13 cellular contexts compared by ENCODE assay signal in the genomic region with DNA sequence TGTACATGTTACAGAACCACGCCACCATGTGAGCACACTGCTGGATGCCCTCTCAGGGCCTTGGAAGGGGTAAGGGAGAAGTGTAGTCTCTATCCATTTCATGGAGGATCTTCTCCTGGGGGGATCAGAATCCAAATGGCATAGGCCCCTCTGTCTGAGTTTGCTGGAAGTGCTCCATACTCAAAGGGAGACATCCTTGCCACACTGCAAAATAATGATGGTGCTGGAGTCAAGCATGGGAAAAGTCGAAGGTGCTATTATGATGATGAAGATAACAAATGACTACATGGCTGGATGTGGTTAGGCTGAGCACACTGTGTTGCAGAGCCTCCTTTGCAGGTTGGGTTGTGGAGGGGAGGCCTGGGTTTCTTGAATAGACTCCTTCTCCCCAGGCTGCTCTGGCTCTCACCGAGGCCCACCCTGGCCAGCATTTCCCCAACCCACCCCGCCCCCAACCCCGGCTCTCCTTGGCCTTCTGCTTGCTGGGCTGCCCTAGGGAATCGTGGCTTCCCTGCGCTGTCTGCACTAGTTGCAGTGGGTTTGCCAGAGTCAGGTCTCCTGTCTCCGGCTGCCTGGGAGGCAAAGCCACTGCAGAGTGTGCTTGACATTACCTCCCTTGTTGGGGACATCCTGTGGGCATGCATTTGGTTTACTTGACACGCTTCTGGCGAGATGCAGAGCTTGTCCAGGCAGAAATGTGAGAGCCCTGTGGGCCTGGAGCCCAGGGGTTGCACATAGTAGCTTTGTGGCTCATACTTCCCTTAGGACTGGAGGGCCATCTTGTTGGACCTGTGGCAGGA. TPM values are rescaled to one million over a fixed set of nuclear protein-coding genes. Genes with fewer than 3 reads are reported as not detected.
DNase-seq lines count a peak whose midpoint lies in the region; ATAC-seq and TF ChIP-seq lines count a peak whose summit lies in the region.
"Had no signal": no experiment of that assay in that cellular context is flagged by ENCODE, and none has a peak within 500 bp of the region (broad histone marks: within the 10 kb centered on the region; RNA-seq: fewer than 3 reads in every experiment).

No MANE protein-coding gene starts in this region.

- TF ChIP-seq POLR2A in NB4 (IDR thresholded peaks at IDR 0.05; ENCODE audit: extremely low read depth, insufficient read length), result no peak

- peak overlapping the region; percentile 92 to 96 for H3K27ac Mint-ChIP-seq in effector memory CD8-positive, alpha-beta T cell

- peaks cover 14% of the 10 kb centered on the region for H3K36me3 Mint-ChIP-seq in effector memory CD8-positive, alpha-beta T cell (ENCODE audit: insufficient read depth)

- peak overlapping the region; percentile 57 for H3K27ac ChIP-seq in skeletal muscle tissue (ENCODE audit: low read depth, low read length)
- H3K27ac ChIP-seq: SJSA1, VCaP had no signal

- peak; percentile 31 for DNase-seq in DMS79 (lab: John Stamatoyannopoulos, UW)
- peak; percentile 91 for DNase-seq in NB4 (ENCODE audit: low read depth)
- peak; percentile 16 to 46 (median 21) for DNase-seq in effector memory CD8-positive, alpha-beta T cell
- DNase-seq in NCI-H2107 (lab: John Stamatoyannopoulos, UW), result no peak
- no peak for DNase-seq in SIG-M5 (lab: John Stamatoyannopoulos, UW)
- DNase-seq: hippocampal formation, NCI-H1105 treated with DMSO at 0.1 percent for 48 hours, NCI-H526 treated with DMSO at 0.1 percent for 48 hours had no signal

- no peaks in the 10 kb centered on the region for H3K9me3 Mint-ChIP-seq in effector memory CD8-positive, alpha-beta T cell

- H3K9ac ChIP-seq in skeletal muscle tissue (ENCODE audit: low read depth in 1 of 3, low read length in 3 of 3), result peak overlapping the region in 1 of 3 donors; percentile 57

- H3K9me3 ChIP-seq in skeletal muscle tissue (ENCODE audit: control insufficient read depth in 3 of 3, low read length in 3 of 3), result peaks cover 0 to 2% (median 0%) of the 10 kb centered on the region in 3 donors
- H3K9me3 ChIP-seq: SJSA1 had no signal

- no peaks in the 10 kb centered on the region for H3K36me3 ChIP-seq in skeletal muscle tissue (ENCODE audit: control insufficient read depth in 3 of 3, insufficient read depth in 3 of 3, low read length in 3 of 3)
- H3K36me3 ChIP-seq: SJSA1 had no signal

- peak; percentile 61 for ATAC-seq in effector memory CD8-positive, alpha-beta T cell (replicated peaks)
- ATAC-seq in HG03139 (IDR thresholded peaks at IDR 0.05; ENCODE audit: unreplicated experiment), result no peak
- ATAC-seq in HG03097 (IDR thresholded peaks at IDR 0.05; ENCODE audit: low FRiP score, unreplicated experiment), result no peak

- no peak for TF ChIP-seq CTCF in NB4 (IDR thresholded peaks at IDR 0.05; ENCODE audit: low read depth, low read length)

- H3K4me3 ChIP-seq in NB4 (ENCODE audit: low read depth, low read length) (peak overlapping the region; percentile 45), skeletal muscle tissue (ENCODE audit: low read length in 3 of 3) (peak overlapping the region in 1 of 3 donors; percentile 11)
- H3K4me3 ChIP-seq: SJSA1 had no signal

- H3K27me3 ChIP-seq in skeletal muscle tissue (ENCODE audit: control insufficient read depth in 3 of 3, insufficient read depth in 3 of 3, low read length in 3 of 3), result no peaks in the 10 kb centered on the region
- H3K27me3 ChIP-seq: SJSA1 had no signal

- no peaks in the 10 kb centered on the region for H3K27me3 Mint-ChIP-seq in effector memory CD8-positive, alpha-beta T cell

- peak overlapping the region; percentile 83 to 87 for H3K4me3 Mint-ChIP-seq in effector memory CD8-positive, alpha-beta T cell

- H3K4me1 ChIP-seq in skeletal muscle tissue (ENCODE audit: control insufficient read depth in 3 of 3, insufficient read depth in 3 of 3, low read length in 3 of 3), result peaks cover 63 to 75% (median 69%) of the 10 kb centered on the region in 3 donors

- peaks cover 62 to 70% of the 10 kb centered on the region in 2 donors for H3K4me1 Mint-ChIP-seq in effector memory CD8-positive, alpha-beta T cell (ENCODE audit: low read depth in 2 of 2)

RNA-seq across cellular contexts. Expression of gene MVB12B, which starts 3.0 kb away (rescaled TPM):
- 13.0 TPM for total RNA-seq in skeletal muscle tissue

Comparison
In these comparisons a context has a peak if more than half of its experiments do, and no peak if none do; other contexts are left out.
1. DNase-seq: peak in DMS79 (single experiment), NB4 (single experiment) and effector memory CD8-positive, alpha-beta T cell (3 of 3); none in NCI-H2107 (single experiment) and SIG-M5 (single experiment).